11 cellular contexts compared by ENCODE assay signal in the genomic region with DNA sequence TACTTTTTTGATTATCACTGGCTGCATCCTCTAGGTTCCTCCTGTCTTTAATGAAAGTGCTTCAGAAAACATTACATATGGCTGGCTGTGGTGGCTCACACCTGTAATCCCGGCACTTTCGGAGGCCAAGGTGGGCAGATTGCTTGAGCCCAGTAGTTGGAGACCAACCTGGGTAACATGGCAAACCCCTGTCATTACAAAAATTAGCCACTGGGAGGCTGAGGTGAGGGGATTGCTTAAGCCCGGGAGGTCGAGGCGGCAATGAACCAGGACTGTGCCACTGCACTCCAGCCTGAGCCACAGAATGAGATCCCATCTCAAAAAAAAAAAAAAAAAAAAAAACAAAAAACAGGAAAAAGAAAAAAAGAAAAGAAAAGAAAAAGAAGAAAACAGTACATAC. TPM values are rescaled to one million over a fixed set of nuclear protein-coding genes. Genes with fewer than 3 reads are reported as not detected.
DNase-seq lines count a peak whose midpoint lies in the region; ATAC-seq and TF ChIP-seq lines count a peak whose summit lies in the region.
"Had no signal": no experiment of that assay in that cellular context is flagged by ENCODE, and none has a peak within 500 bp of the region (broad histone marks: within the 10 kb centered on the region; RNA-seq: fewer than 3 reads in every experiment).

No MANE protein-coding gene starts in this region.

- DNase-seq in stimulated activated naive CD8-positive, alpha-beta T cell treated with anti-CD3 and anti-CD28 coated beads, Interleukin-15, amount 100 ng/mL, for 72 hours: no peak
- DNase-seq in stimulated activated naive CD8-positive, alpha-beta T cell treated with anti-CD3 and anti-CD28 coated beads, Interleukin-15, Interleukin-2, amounts not matched to agents 100 U/mL and 50 U/mL, for 24 hours: no peak
- DNase-seq in NCI-H69 (lab: John Stamatoyannopoulos, UW) (peak; percentile 35), fibroblast of mammary gland (ENCODE audit: low read depth) (peak; percentile 4), amygdala (lab: John Stamatoyannopoulos, UW) (no peak), body of pancreas (no peak), C1 segment of cervical spinal cord (lab: John Stamatoyannopoulos, UW) (no peak)
- DNase-seq: effector CD4-positive, alpha-beta T cell; stimulated activated CD4-positive, alpha-beta T cell treated with anti-CD3 and anti-CD28 coated beads, Interleukin-4, amount 100 ng/mL, for 24 hours had no signal

- H3K4me1 ChIP-seq in body of pancreas: no peaks in the 10 kb centered on the region

- no peak overlapping the region for H3K27ac ChIP-seq in body of pancreas
- H3K27ac ChIP-seq: tibial artery had no signal

- intact Hi-C loops in body of pancreas (cut with DNase I): no loop called here

- H3K4me1 Mint-ChIP-seq in stimulated activated naive CD8-positive, alpha-beta T cell treated with anti-CD3 and anti-CD28 coated beads, Interleukin-15, amount 100 ng/mL, for 72 hours: no peaks in the 10 kb centered on the region

- H3K9me3 Mint-ChIP-seq in stimulated activated naive CD8-positive, alpha-beta T cell treated with anti-CD3 and anti-CD28 coated beads, Interleukin-15, amount 100 ng/mL, for 72 hours: no peaks in the 10 kb centered on the region

- no peaks in the 10 kb centered on the region for H3K9me3 ChIP-seq in body of pancreas

- TF ChIP-seq CTCF in fibroblast of mammary gland (conservative IDR thresholded peaks at IDR 0.05; ENCODE audit: control insufficient read depth, insufficient read depth, low read depth, low read length) (peak; percentile 16), body of pancreas (IDR thresholded peaks at IDR 0.05) (peak in 3 of 7 experiments; percentile 6 to 27 (median 16))

- no peak overlapping the region for H3K27ac Mint-ChIP-seq in stimulated activated naive CD8-positive, alpha-beta T cell treated with anti-CD3 and anti-CD28 coated beads, Interleukin-15, amount 100 ng/mL, for 72 hours

- H3K27me3 ChIP-seq in body of pancreas: no peaks in the 10 kb centered on the region
- H3K27me3 ChIP-seq: tibial artery had no signal

- H3K4me3 ChIP-seq in fibroblast of mammary gland (ENCODE audit: control insufficient read depth, low read depth, low read length): no peak overlapping the region
- no peak overlapping the region for H3K4me3 ChIP-seq in body of pancreas
- H3K4me3 ChIP-seq: tibial artery had no signal

- WGBS in body of pancreas, 2 donors: 80 to 86% methylated on average over 5 of the region's 5 CpGs

- H3K4me3 Mint-ChIP-seq in stimulated activated naive CD8-positive, alpha-beta T cell treated with anti-CD3 and anti-CD28 coated beads, Interleukin-15, amount 100 ng/mL, for 72 hours: no peak overlapping the region

- TF ChIP-seq POLR2A in body of pancreas (IDR thresholded peaks at IDR 0.05): no peak

- H3K27me3 Mint-ChIP-seq in stimulated activated naive CD8-positive, alpha-beta T cell treated with anti-CD3 and anti-CD28 coated beads, Interleukin-15, amount 100 ng/mL, for 72 hours: no peaks in the 10 kb centered on the region

- ATAC-seq in stimulated activated naive CD8-positive, alpha-beta T cell treated with anti-CD3 and anti-CD28 coated beads, Interleukin-15, amount 100 ng/mL, for 72 hours: peak; percentile 58
- no peak for ATAC-seq in stimulated activated naive CD8-positive, alpha-beta T cell treated with anti-CD3 and anti-CD28 coated beads, Interleukin-15, Interleukin-2, amounts not matched to agents 100 U/mL and 50 U/mL, for 24 hours
- ATAC-seq in body of pancreas: no peak
- ATAC-seq in GM21423 (IDR thresholded peaks at IDR 0.05; ENCODE audit: unreplicated experiment): no peak

- H3K36me3 ChIP-seq in body of pancreas (replicated peaks in 1 of 2; ENCODE audit: insufficient read depth in 1 of 2, low read depth in 2 of 2): no peaks in the 10 kb centered on the region

RNA-seq across cellular contexts. Expression of a gene that starts 35.3 kb away (rescaled TPM):
- total RNA-seq in body of pancreas: 1 to 10 TPM; 2.1 to 4.0 TPM

RNA-seq across cellular contexts. Expression of a gene that starts 52.0 kb away (rescaled TPM):
- 10 to 100 TPM in 1 of 2 donors, 1 to 10 TPM in 1; 8.6 to 15.5 TPM for total RNA-seq in body of pancreas

Comparison
In these comparisons a context has a peak if more than half of its experiments do, and no peak if none do; other contexts are left out.
1. DNase-seq: peak in NCI-H69 (single experiment) and fibroblast of mammary gland (single experiment); none in stimulated activated naive CD8-positive, alpha-beta T cell treated with anti-CD3 and anti-CD28 coated beads, Interleukin-15, amount 100 ng/mL, for 72 hours (0 of 2), stimulated activated naive CD8-positive, alpha-beta T cell treated with anti-CD3 and anti-CD28 coated beads, Interleukin-15, Interleukin-2, amounts not matched to agents 100 U/mL and 50 U/mL, for 24 hours (single experiment), amygdala (0 of 56), body of pancreas (0 of 4) and C1 segment of cervical spinal cord (0 of 14).